Comparison of ENCODE assay signal across 8 cellular contexts in genomic region chr12:27525373-27525772, GRCh38. TPM values are rescaled to one million over a fixed set of nuclear protein-coding genes. Genes with fewer than 3 reads are reported as not detected.
DNase-seq lines count a peak whose midpoint lies in the region; ATAC-seq and TF ChIP-seq lines count a peak whose summit lies in the region.

No MANE protein-coding gene starts in this region.

- H3K36me3 Mint-ChIP-seq in GM23338 (ENCODE audit: low read depth), result no peaks in the 10 kb centered on the region
- H3K36me3 Mint-ChIP-seq in activated CD4-positive, alpha-beta memory T cell treated with anti-CD3 and anti-CD28 coated beads for 36 hours, result no peaks in the 10 kb centered on the region

- CTCF ChIA-PET in activated CD4-positive, alpha-beta memory T cell treated with anti-CD3 and anti-CD28 coated beads for 36 hours (lab: Charles Lee), result interaction anchor here (1.8 to 2.6 kb wide), 2 partner anchors 64 to 90 kb away, joined by 7 to 16 read pairs; no protein-coding TSS in a partner anchor

- peaks cover 40% of the 10 kb centered on the region for H3K4me1 ChIP-seq in GM23338 (ENCODE audit: insufficient read depth)
- peaks cover 4 to 53% (median 5%) of the 10 kb centered on the region in 3 donors for H3K4me1 ChIP-seq in gastroesophageal sphincter

- H3K9me3 Mint-ChIP-seq in GM23338, result no peaks in the 10 kb centered on the region
- H3K9me3 Mint-ChIP-seq in activated CD4-positive, alpha-beta memory T cell treated with anti-CD3 and anti-CD28 coated beads for 36 hours, result no peaks in the 10 kb centered on the region

- H3K9me2 ChIP-seq in GM23338 (ENCODE audit: insufficient read depth) (no peaks in the 10 kb centered on the region), SU-DHL-6 (replicated peaks; ENCODE audit: insufficient read depth, low read length) (no peaks in the 10 kb centered on the region)

- no peaks in the 10 kb centered on the region for H3F3A ChIP-seq in GM23338 (replicated peaks; ENCODE audit: low read depth)
- H3F3A ChIP-seq in SU-DHL-6 (ENCODE audit: insufficient read depth), result no peaks in the 10 kb centered on the region

- DNase-seq in GM23338 (ENCODE audit: low spot score) (peak; percentile 85), retinal pigment epithelial cell (ENCODE audit: low read depth) (no peak), NCI-H510A (lab: John Stamatoyannopoulos, UW) (no peak), superior temporal gyrus (ENCODE audit: extremely low spot score) (no peak)
- no peak for DNase-seq in activated CD4-positive, alpha-beta memory T cell treated with anti-CD3 and anti-CD28 coated beads for 36 hours

- H3K27me3 ChIP-seq in GM23338 (ENCODE audit: insufficient read depth), result peaks cover 12% of the 10 kb centered on the region
- H3K27me3 ChIP-seq in SU-DHL-6 (ENCODE audit: low read length), result no peaks in the 10 kb centered on the region
- no peaks in the 10 kb centered on the region for H3K27me3 ChIP-seq in gastroesophageal sphincter

- H3K4me3 ChIP-seq in GM23338, result peak overlapping the region; percentile 56
- no peak overlapping the region for H3K4me3 ChIP-seq in SU-DHL-6 (ENCODE audit: insufficient read depth, low read length, poor library complexity, severe bottlenecking)
- peak overlapping the region; percentile 49 to 78 for H3K4me3 ChIP-seq in gastroesophageal sphincter
- H3K4me3 ChIP-seq in retinal pigment epithelial cell (ENCODE audit: low read length), result peak overlapping the region; percentile 88

- H3K9me3 ChIP-seq in SU-DHL-6 (ENCODE audit: insufficient read depth, low read length) (no peaks in the 10 kb centered on the region), gastroesophageal sphincter (no peaks in the 10 kb centered on the region)

- TF ChIP-seq EP300 in gastroesophageal sphincter (IDR thresholded peaks at IDR 0.05), result no peak

- WGBS in gastroesophageal sphincter (ENCODE audit: low coverage in 1 of 2), 2 donors, result 4 to 6% methylated on average over 6 of the region's 6 CpGs

- ATAC-seq in GM23338, result peak; percentile 12
- no peak for ATAC-seq in gastroesophageal sphincter
- no peak for ATAC-seq in GM21515 (IDR thresholded peaks at IDR 0.05; ENCODE audit: unreplicated experiment)

- peaks cover 4% of the 10 kb centered on the region for H3K27me3 Mint-ChIP-seq in GM23338 (ENCODE audit: insufficient read depth, low read depth, poor library complexity)
- peaks cover 3% of the 10 kb centered on the region for H3K27me3 Mint-ChIP-seq in activated CD4-positive, alpha-beta memory T cell treated with anti-CD3 and anti-CD28 coated beads for 36 hours

- intact Hi-C loops in activated CD4-positive, alpha-beta memory T cell treated with anti-CD3 and anti-CD28 coated beads for 36 hours (cut with micrococcal nuclease), result loop anchor here (2.0 to 10.0 kb wide), 3 partner anchors 63 to 501 kb away; partner anchors contain the start of genes BMAL2 and MED21

- H3K4me3 Mint-ChIP-seq in GM23338, result peak overlapping the region; percentile 75
- no peak overlapping the region for H3K4me3 Mint-ChIP-seq in activated CD4-positive, alpha-beta memory T cell treated with anti-CD3 and anti-CD28 coated beads for 36 hours

- H3K27ac ChIP-seq in GM23338 (ENCODE audit: low read depth) (no peak overlapping the region), SU-DHL-6 (ENCODE audit: low read depth, low read length) (no peak overlapping the region), gastroesophageal sphincter (peak overlapping the region in 3 of 4 donors; percentile 92 to 95 (median 92))

- no peak overlapping the region for H3K9ac ChIP-seq in SU-DHL-6 (ENCODE audit: low read length)

- TF ChIP-seq CTCF in GM23338 (conservative IDR thresholded peaks at IDR 0.05; ENCODE audit: low read depth in 2 of 2), result no peak
- TF ChIP-seq CTCF in SU-DHL-6 (IDR thresholded peaks at IDR 0.05; ENCODE audit: insufficient read depth, low read length, poor library complexity, severe bottlenecking), result no peak
- TF ChIP-seq CTCF in gastroesophageal sphincter (IDR thresholded peaks at IDR 0.05), result no peak
- no peak for TF ChIP-seq CTCF in retinal pigment epithelial cell (conservative IDR thresholded peaks at IDR 0.05; ENCODE audit: low read depth, low read length)

- POLR2A ChIA-PET in activated CD4-positive, alpha-beta memory T cell treated with anti-CD3 and anti-CD28 coated beads for 36 hours (lab: Charles Lee), result interaction anchor here (0.6 kb wide), 1 partner anchor 9 kb away, joined by 3 read pairs; no protein-coding TSS in a partner anchor

- H3K27ac Mint-ChIP-seq in GM23338, result no peak overlapping the region
- no peak overlapping the region for H3K27ac Mint-ChIP-seq in activated CD4-positive, alpha-beta memory T cell treated with anti-CD3 and anti-CD28 coated beads for 36 hours

- H3K79me2 ChIP-seq in GM23338 (replicated peaks; ENCODE audit: insufficient read depth), result peaks cover 49% of the 10 kb centered on the region
- no peaks in the 10 kb centered on the region for H3K79me2 ChIP-seq in SU-DHL-6 (ENCODE audit: insufficient read depth, low read length)

- no peaks in the 10 kb centered on the region for H3K36me3 ChIP-seq in GM23338 (ENCODE audit: insufficient read depth)
- H3K36me3 ChIP-seq in SU-DHL-6 (ENCODE audit: low read length), result no peaks in the 10 kb centered on the region
- H3K36me3 ChIP-seq in gastroesophageal sphincter, result no peaks in the 10 kb centered on the region

- peak overlapping the region; percentile 83 for H3K4me2 ChIP-seq in GM23338
- H3K4me2 ChIP-seq in SU-DHL-6 (ENCODE audit: low read depth, low read length, poor library complexity, severe bottlenecking), result peak overlapping the region; percentile 67

- no peak for TF ChIP-seq POLR2A in gastroesophageal sphincter (IDR thresholded peaks at IDR 0.05)

- H4K20me1 ChIP-seq in GM23338 (replicated peaks; ENCODE audit: insufficient read depth), result peaks cover 4% of the 10 kb centered on the region
- no peaks in the 10 kb centered on the region for H4K20me1 ChIP-seq in SU-DHL-6 (ENCODE audit: low read depth, low read length)

- peaks cover 48% of the 10 kb centered on the region for H3K4me1 Mint-ChIP-seq in GM23338
- H3K4me1 Mint-ChIP-seq in activated CD4-positive, alpha-beta memory T cell treated with anti-CD3 and anti-CD28 coated beads for 36 hours (ENCODE audit: low read depth), result peaks cover 22% of the 10 kb centered on the region

- no peak overlapping the region for H2AFZ ChIP-seq in GM23338
- no peak overlapping the region for H2AFZ ChIP-seq in SU-DHL-6 (ENCODE audit: low read depth, low read length, severe bottlenecking)

TF ChIP-seq in GM23338, 12 proteins besides CTCF, POLR2A, EP300 and RAD21 (continues in another document):
- no peak for TF ChIP-seq ZNF114 (CRISPR knock-in tag; IDR thresholded peaks at IDR 0.05)
- TF ChIP-seq JUNB (IDR thresholded peaks at IDR 0.05; ENCODE audit: unreplicated experiment), result no peak
- no peak for TF ChIP-seq CREB1 (CRISPR knock-in tag; IDR thresholded peaks at IDR 0.05; ENCODE audit: low read depth)

RNA-seq across cellular contexts. Expression of gene PPFIBP1, which starts 1.4 kb away (rescaled TPM):
- 27.0 and 33.2 TPM in 2 replicates for total RNA-seq in GM23338 (2014; rRNA removed; shearing (Covaris generic))
- polyA plus RNA-seq in GM23338 (2016; fragmentation: Nextera tagmentation; extraction: Ambion mirVana), result 38.9 and 41.9 TPM in 2 replicates
- total RNA-seq in gastroesophageal sphincter, result 10 to 100 TPM; 70.7 to 78.7 (median 72.5) TPM
- 10 to 100 TPM; 14.1 to 14.9 TPM for total RNA-seq in activated CD4-positive, alpha-beta memory T cell treated with anti-CD3 and anti-CD28 coated beads for 36 hours

Comparison
In these comparisons a context has a peak if more than half of its experiments do, and no peak if none do; other contexts are left out.
1. H3K27ac ChIP-seq: peak in gastroesophageal sphincter (3 of 4); none in GM23338 (single experiment) and SU-DHL-6 (single experiment).